In genomic region chr12:15749937-15750336, GRCh38 we compare ENCODE assay signal across 23 cellular contexts.
"Had no signal": no experiment of that assay in that cellular context is flagged by ENCODE, and none has a peak within 500 bp of the region (broad histone marks: within the 10 kb centered on the region; RNA-seq: fewer than 3 reads in every experiment).

No MANE protein-coding gene starts in this region.

- H3K4me3 Mint-ChIP-seq: activated CD4-positive, alpha-beta T cell treated with anti-CD3 and anti-CD28 coated beads, Interleukin-2, amount 10 ng/mL, durations not matched to agents 7 days and 5 days; activated CD8-positive, alpha-beta T cell treated with anti-CD3 and anti-CD28 coated beads for 36 hours; activated naive CD8-positive, alpha-beta T cell treated with anti-CD3 and anti-CD28 coated beads, Interleukin-2, amount 10 ng/mL, durations not matched to agents 7 days and 5 days; T-cell had no signal

- H3K4me3 ChIP-seq: adrenal gland, SK-N-MC had no signal

- DNase-seq: activated CD4-positive, alpha-beta T cell treated with anti-CD3 and anti-CD28 coated beads, Interleukin-2, amount 10 ng/mL, durations not matched to agents 7 days and 5 days; activated CD4-positive, CD25-positive, alpha-beta regulatory T cell; activated CD8-positive, alpha-beta memory T cell treated with anti-CD3 and anti-CD28 coated beads, Interleukin-2, amount 50 U/mL, for 4 hours; activated CD8-positive, alpha-beta T cell treated with anti-CD3 and anti-CD28 coated beads for 36 hours; activated naive CD4-positive, alpha-beta T cell treated with anti-CD3 and anti-CD28 coated beads, Interleukin-2, amount 50 U/mL, for 16 hours; activated naive CD8-positive, alpha-beta T cell treated with anti-CD3 and anti-CD28 coated beads, Interleukin-2, amount 10 ng/mL, durations not matched to agents 7 days and 5 days; activated T-cell treated with anti-CD3 and anti-CD28 coated beads, Interleukin-2, amount 50 U/mL, for 1 hour; adrenal gland; anterior cingulate cortex; Kasumi-1; KBM-7; NCI-H1105 treated with DMSO at 0.1 percent for 48 hours; NCI-H146; NCI-H1930; NCI-H345; NCI-H510A; NCI-H82; SIG-M5; T-cell; T-helper 2 cell; T1000 had no signal

- H3K27me3 ChIP-seq: adrenal gland had no signal

- H3K36me3 ChIP-seq: adrenal gland had no signal

- H3K36me3 Mint-ChIP-seq: activated naive CD8-positive, alpha-beta T cell treated with anti-CD3 and anti-CD28 coated beads, Interleukin-2, amount 10 ng/mL, durations not matched to agents 7 days and 5 days; T-cell had no signal

- H3K9me3 Mint-ChIP-seq: activated CD4-positive, alpha-beta T cell treated with anti-CD3 and anti-CD28 coated beads, Interleukin-2, amount 10 ng/mL, durations not matched to agents 7 days and 5 days; activated CD8-positive, alpha-beta T cell treated with anti-CD3 and anti-CD28 coated beads for 36 hours; activated naive CD8-positive, alpha-beta T cell treated with anti-CD3 and anti-CD28 coated beads, Interleukin-2, amount 10 ng/mL, durations not matched to agents 7 days and 5 days; T-cell had no signal

- H3K9me3 ChIP-seq: adrenal gland had no signal

- H3K4me1 ChIP-seq: adrenal gland had no signal

- H3K4me1 Mint-ChIP-seq: activated CD4-positive, alpha-beta T cell treated with anti-CD3 and anti-CD28 coated beads, Interleukin-2, amount 10 ng/mL, durations not matched to agents 7 days and 5 days; activated naive CD8-positive, alpha-beta T cell treated with anti-CD3 and anti-CD28 coated beads, Interleukin-2, amount 10 ng/mL, durations not matched to agents 7 days and 5 days; T-cell had no signal

- H3K27ac ChIP-seq: adrenal gland, SK-N-MC, VCaP had no signal

- ATAC-seq: activated CD8-positive, alpha-beta T cell treated with anti-CD3 and anti-CD28 coated beads for 36 hours; T-cell had no signal

- H3K27ac Mint-ChIP-seq: activated CD4-positive, alpha-beta T cell treated with anti-CD3 and anti-CD28 coated beads, Interleukin-2, amount 10 ng/mL, durations not matched to agents 7 days and 5 days; activated CD8-positive, alpha-beta T cell treated with anti-CD3 and anti-CD28 coated beads for 36 hours; activated naive CD8-positive, alpha-beta T cell treated with anti-CD3 and anti-CD28 coated beads, Interleukin-2, amount 10 ng/mL, durations not matched to agents 7 days and 5 days; T-cell had no signal
